21 cellular contexts compared by ENCODE assay signal in genomic region chr18:13640266-13640860, GRCh38.
DNase-seq lines count a peak whose midpoint lies in the region; ATAC-seq and TF ChIP-seq lines count a peak whose summit lies in the region.
"Had no signal": no experiment of that assay in that cellular context is flagged by ENCODE, and none has a peak within 500 bp of the region (broad histone marks: within the 10 kb centered on the region; RNA-seq: fewer than 3 reads in every experiment).

No MANE protein-coding gene starts in this region.

- WGBS in sigmoid colon, 2 donors, result 85 to 87% methylated on average over 10 of the region's 10 CpGs

- peaks cover 0 to 8% (median 3%) of the 10 kb centered on the region in 4 donors for H3K36me3 ChIP-seq in sigmoid colon
- H3K36me3 ChIP-seq: SJCRH30 had no signal

- intact Hi-C loops in Right ventricle myocardium inferior (cut with DNase I) (loop anchor here (2.0 kb wide), 1 partner anchor 86 kb away; the partner anchor contains the start of genes FAM210A and RNMT), left ventricle myocardium superior (cut with micrococcal nuclease) (no loop called here), sigmoid colon (cut with DNase I) (loop anchor here (5.0 kb wide), 1 partner anchor 523 kb away; no protein-coding TSS in a partner anchor)

- no peak for TF ChIP-seq CTCF in sigmoid colon (IDR thresholded peaks at IDR 0.05)

- peaks cover 0 to 20% (median 10%) of the 10 kb centered on the region in 4 donors for H3K4me1 ChIP-seq in sigmoid colon
- H3K4me1 ChIP-seq: SJCRH30 had no signal

- ATAC-seq in Right ventricle myocardium inferior (no peak), left ventricle myocardium superior (no peak), left lobe of liver (peak; percentile 15), GM19035 (IDR thresholded peaks at IDR 0.05; ENCODE audit: unreplicated experiment) (no peak), HG03135 (IDR thresholded peaks at IDR 0.05; ENCODE audit: unreplicated experiment) (no peak)
- ATAC-seq: HCT116 had no signal

- TF ChIP-seq POLR2A in sigmoid colon (IDR thresholded peaks at IDR 0.05), result no peak

- H3K27ac ChIP-seq in cingulate gyrus (ENCODE audit: low read depth, low read length) (peak overlapping the region; percentile 5), sigmoid colon (no peak overlapping the region)
- H3K27ac ChIP-seq: C4-2B, SJCRH30 had no signal

- TF ChIP-seq EP300 in sigmoid colon (IDR thresholded peaks at IDR 0.05), result no peak

- H3K9me3 ChIP-seq in sigmoid colon, result no peaks in the 10 kb centered on the region
- H3K9me3 ChIP-seq: SJCRH30 had no signal

- H3K27me3 ChIP-seq in sigmoid colon, result no peaks in the 10 kb centered on the region
- H3K27me3 ChIP-seq: SJCRH30 had no signal

- no peak overlapping the region for H3K4me3 ChIP-seq in sigmoid colon
- H3K4me3 ChIP-seq: SJCRH30 had no signal

- DNase-seq in Right ventricle myocardium inferior (ENCODE audit: missing footprints), result peak; percentile 39
- no peak for DNase-seq in left ventricle myocardium superior
- DNase-seq in left lobe of liver (ENCODE audit: low spot score), result no peak
- peak; percentile 25 for DNase-seq in sigmoid colon
- DNase-seq in DMS53 (lab: John Stamatoyannopoulos, UW), result no peak
- DNase-seq: AML-193; GDM1; Kasumi-1; NCI-H1694; NCI-H2081; NCI-H2171; NCI-H345; NCI-H524; NCI-H774; NK-92 treated with Interleukin-12 subunit alpha and Interleukin-12 subunit beta, amount 100 ng/mL, for 24 hours; SJCRH30 had no signal

Comparison
In these comparisons a context has a peak if more than half of its experiments do, and no peak if none do; other contexts are left out.
1. DNase-seq: peak in Right ventricle myocardium inferior (single experiment) and sigmoid colon (single experiment); none in left ventricle myocardium superior (single experiment), left lobe of liver (single experiment) and DMS53 (single experiment).